In genomic region chr14:79701371-79701770, GRCh38 we compare ENCODE assay signal across 13 cellular contexts.
DNase-seq lines count a peak whose midpoint lies in the region; ATAC-seq and TF ChIP-seq lines count a peak whose summit lies in the region.
"Had no signal": no experiment of that assay in that cellular context is flagged by ENCODE, and none has a peak within 500 bp of the region (broad histone marks: within the 10 kb centered on the region; RNA-seq: fewer than 3 reads in every experiment).

No MANE protein-coding gene starts in this region.

- no peak overlapping the region for H3K27ac ChIP-seq in GM23338 (ENCODE audit: low read depth)
- H3K27ac ChIP-seq: C4-2B had no signal

- H3K36me3 ChIP-seq in GM23338 (ENCODE audit: insufficient read depth) (no peaks in the 10 kb centered on the region), mucosa of descending colon (ENCODE audit: low read depth) (no peaks in the 10 kb centered on the region)
- H3K36me3 ChIP-seq: BE2C, HAP-1 had no signal

- H3K4me1 ChIP-seq in GM23338 (ENCODE audit: insufficient read depth), result no peaks in the 10 kb centered on the region
- no peaks in the 10 kb centered on the region for H3K4me1 ChIP-seq in mucosa of descending colon (ENCODE audit: low read depth)
- H3K4me1 ChIP-seq: BE2C, HAP-1 had no signal

- TF ChIP-seq CTCF in GM23338 (conservative IDR thresholded peaks at IDR 0.05; ENCODE audit: low read depth in 2 of 2) (no peak), mucosa of descending colon (IDR thresholded peaks at IDR 0.05) (no peak)

- H3K9me2 ChIP-seq in GM23338 (ENCODE audit: insufficient read depth), result 0 out of 2 replicates have a peak, but pooled peaks cover 7% of the 10 kb centered on the region

- H3F3A ChIP-seq in GM23338 (replicated peaks; ENCODE audit: low read depth), result no peaks in the 10 kb centered on the region

- ATAC-seq in GM23338 (no peak), mucosa of descending colon (peak; percentile 22), GM19463 (IDR thresholded peaks at IDR 0.05; ENCODE audit: unreplicated experiment) (no peak), HG03196 (IDR thresholded peaks at IDR 0.05; ENCODE audit: unreplicated experiment) (no peak)
- ATAC-seq: CD8-positive, alpha-beta T cell; HepG2 had no signal

- no peaks in the 10 kb centered on the region for H3K27me3 ChIP-seq in GM23338 (ENCODE audit: insufficient read depth)
- H3K27me3 ChIP-seq: BE2C had no signal

- DNase-seq in EH (ENCODE audit: low read depth), result peak; percentile 8
- no peak for DNase-seq in GM23338 (ENCODE audit: low spot score)
- DNase-seq in NCI-H446 treated with DMSO at 0.1 percent for 48 hours (lab: John Stamatoyannopoulos, UW), result peak; percentile 92
- DNase-seq in mucosa of descending colon, result no peak
- no peak for DNase-seq in Ammon's horn (ENCODE audit: low spot score)
- DNase-seq: BE2C; CD8-positive, alpha-beta T cell; COR-L47 had no signal

- H4K20me1 ChIP-seq in GM23338 (replicated peaks; ENCODE audit: insufficient read depth), result no peaks in the 10 kb centered on the region

- no peak overlapping the region for H2AFZ ChIP-seq in GM23338

- no peaks in the 10 kb centered on the region for H3K36me3 Mint-ChIP-seq in GM23338 (ENCODE audit: low read depth)
- H3K36me3 Mint-ChIP-seq: CD8-positive, alpha-beta T cell had no signal

- no peaks in the 10 kb centered on the region for H3K9me3 ChIP-seq in mucosa of descending colon
- H3K9me3 ChIP-seq: BE2C, HAP-1 had no signal

- no peak overlapping the region for H3K27ac Mint-ChIP-seq in GM23338
- H3K27ac Mint-ChIP-seq: CD8-positive, alpha-beta T cell had no signal

- H3K4me1 Mint-ChIP-seq in GM23338, result no peaks in the 10 kb centered on the region

- intact Hi-C loops in mucosa of descending colon (cut with DNase I, micrococcal nuclease), result no loop called here

- no peaks in the 10 kb centered on the region for H3K27me3 Mint-ChIP-seq in GM23338 (ENCODE audit: insufficient read depth, low read depth, poor library complexity)

- H3K9me3 Mint-ChIP-seq in GM23338, result no peaks in the 10 kb centered on the region

- no peaks in the 10 kb centered on the region for H3K79me2 ChIP-seq in GM23338 (replicated peaks; ENCODE audit: insufficient read depth)

- no peak overlapping the region for H3K4me3 Mint-ChIP-seq in GM23338
- H3K4me3 Mint-ChIP-seq: CD8-positive, alpha-beta T cell had no signal

- H3K4me3 ChIP-seq in GM23338 (no peak overlapping the region), mucosa of descending colon (no peak overlapping the region)
- H3K4me3 ChIP-seq: HAP-1 had no signal

- no peak overlapping the region for H3K4me2 ChIP-seq in GM23338

TF ChIP-seq in GM23338, 12 proteins besides CTCF, POLR2A, EP300 and RAD21:
- 0 out of 2 replicates have a peak, but pooled peaks have one; percentile 12 for TF ChIP-seq ZNF331 (CRISPR knock-in tag; IDR thresholded peaks at IDR 0.05; ENCODE audit: low read depth)
- TF ChIP-seq ZNF462 (CRISPR knock-in tag; IDR thresholded peaks at IDR 0.05), result no peak

Comparison
In these comparisons a context has a peak if more than half of its experiments do, and no peak if none do; other contexts are left out.
1. DNase-seq: peak in EH (single experiment) and NCI-H446 treated with DMSO at 0.1 percent for 48 hours (single experiment); none in GM23338 (single experiment), mucosa of descending colon (0 of 3) and Ammon's horn (single experiment).